In genomic region chr15:50641318-50641717, GRCh38 we compare ENCODE assay signal across 26 cellular contexts. TPM values are rescaled to one million over a fixed set of nuclear protein-coding genes. Genes with fewer than 3 reads are reported as not detected.
DNase-seq lines count a peak whose midpoint lies in the region; ATAC-seq and TF ChIP-seq lines count a peak whose summit lies in the region.
"Had no signal": no experiment of that assay in that cellular context is flagged by ENCODE, and none has a peak within 500 bp of the region (broad histone marks: within the 10 kb centered on the region; RNA-seq: fewer than 3 reads in every experiment).

No MANE protein-coding gene starts in this region.

- peaks cover 54% of the 10 kb centered on the region for H3K79me2 ChIP-seq in Karpas-422 (ENCODE audit: low read length)

- no peak for ATAC-seq in CD8-positive, alpha-beta T cell
- ATAC-seq in activated CD8-positive, alpha-beta T cell treated with anti-CD3 and anti-CD28 coated beads for 36 hours, result no peak
- ATAC-seq: GM23338, HepG2 had no signal

- no peaks in the 10 kb centered on the region for H3K9me3 Mint-ChIP-seq in activated T-cell treated with anti-CD3 and anti-CD28 coated beads, Interleukin-2, amount 50 U/mL, for 24 hours
- no peaks in the 10 kb centered on the region for H3K9me3 Mint-ChIP-seq in CD8-positive, alpha-beta T cell
- H3K9me3 Mint-ChIP-seq in activated CD8-positive, alpha-beta T cell treated with anti-CD3 and anti-CD28 coated beads for 36 hours, result no peaks in the 10 kb centered on the region
- H3K9me3 Mint-ChIP-seq: CD4-positive, alpha-beta memory T cell; GM23338; H9; HFFc6 had no signal

- H3K4me2 ChIP-seq in Karpas-422 (ENCODE audit: low read depth, low read length, poor library complexity, severe bottlenecking), result no peak overlapping the region
- H3K4me2 ChIP-seq: BLaER1, GM23338 had no signal

- no peaks in the 10 kb centered on the region for H3K27me3 ChIP-seq in CD8-positive, alpha-beta T cell (ENCODE audit: insufficient read depth, low read length)
- H3K27me3 ChIP-seq in Karpas-422 (ENCODE audit: low read length), result no peaks in the 10 kb centered on the region
- H3K27me3 ChIP-seq: BLaER1 had no signal

- H3K27me3 Mint-ChIP-seq in activated T-cell treated with anti-CD3 and anti-CD28 coated beads, Interleukin-2, amount 50 U/mL, for 24 hours, result no peaks in the 10 kb centered on the region
- H3K27me3 Mint-ChIP-seq in CD8-positive, alpha-beta T cell (ENCODE audit: low read depth), result no peaks in the 10 kb centered on the region
- H3K27me3 Mint-ChIP-seq in activated CD8-positive, alpha-beta T cell treated with anti-CD3 and anti-CD28 coated beads for 36 hours, result no peaks in the 10 kb centered on the region
- H3K27me3 Mint-ChIP-seq: CD4-positive, alpha-beta memory T cell had no signal

- CTCF ChIA-PET in CD8-positive, alpha-beta T cell (lab: Charles Lee), result no interaction called here
- CTCF ChIA-PET in activated CD8-positive, alpha-beta T cell treated with anti-CD3 and anti-CD28 coated beads for 36 hours (lab: Charles Lee), result interaction anchor here (1.0 kb wide), 1 partner anchor 235 kb away, joined by 3 read pairs; no protein-coding TSS in a partner anchor

- intact Hi-C loops in CD8-positive, alpha-beta T cell (cut with DNase I, micrococcal nuclease), result no loop called here
- intact Hi-C loops in activated CD8-positive, alpha-beta T cell treated with anti-CD3 and anti-CD28 coated beads for 36 hours (cut with micrococcal nuclease), result no loop called here

- H3K4me1 ChIP-seq in CD8-positive, alpha-beta T cell (ENCODE audit: insufficient read depth, low read length), result no peaks in the 10 kb centered on the region
- H3K4me1 ChIP-seq in Karpas-422 (ENCODE audit: low read length), result no peaks in the 10 kb centered on the region
- H3K4me1 ChIP-seq: BLaER1 had no signal

- H3K9me2 ChIP-seq in Karpas-422 (replicated peaks; ENCODE audit: insufficient read depth, low read length), result no peaks in the 10 kb centered on the region

- TF ChIP-seq CTCF in CD8-positive, alpha-beta T cell (IDR thresholded peaks at IDR 0.05), result no peak
- TF ChIP-seq CTCF in activated CD8-positive, alpha-beta T cell treated with anti-CD3 and anti-CD28 coated beads for 36 hours (IDR thresholded peaks at IDR 0.05), result no peak

- no peak for DNase-seq in activated T-cell treated with anti-CD3 and anti-CD28 coated beads, Interleukin-2, amount 50 U/mL, for 24 hours
- DNase-seq in activated T-cell treated with anti-CD3 and anti-CD28 coated beads, Interleukin-2, amount 50 U/mL, for 1 hour, result no peak
- DNase-seq in CD8-positive, alpha-beta T cell, result no peak
- DNase-seq in activated CD8-positive, alpha-beta T cell treated with anti-CD3 and anti-CD28 coated beads for 36 hours, result no peak
- peak; percentile 24 to 73 for DNase-seq in erythroblast (lab: John Stamatoyannopoulos, UW)
- DNase-seq in stimulated activated CD4-positive, alpha-beta T cell treated with anti-CD3 and anti-CD28 coated beads, Interleukin-1b, Interleukin-23, amount 100 ng/mL, for 48 hours, result no peak
- no peak for DNase-seq in Karpas-422
- DNase-seq: Caco-2; CD4-positive, alpha-beta memory T cell; EL; GF-D8; H9; HFFc6; MV-4-11; NCI-H1105; NCI-H1436 treated with DMSO at 0.1 percent for 48 hours; NCI-H187 treated with DMSO at 0.1 percent for 48 hours; NCI-H2171 treated with DMSO at 0.1 percent for 48 hours; NCI-H524 treated with DMSO at 0.1 percent for 48 hours; NCI-H774; NK-92 treated with Interleukin-12 subunit alpha and Interleukin-12 subunit beta, amount 100 ng/mL, for 24 hours; RPMI8226; SHP77 had no signal

- H4K20me1 ChIP-seq in Karpas-422 (ENCODE audit: insufficient read depth, low read depth, low read length), result no peaks in the 10 kb centered on the region

- no peak overlapping the region for H2AFZ ChIP-seq in Karpas-422 (ENCODE audit: low read length)
- H2AFZ ChIP-seq: GM23338 had no signal

- no peak overlapping the region for H3K4me3 ChIP-seq in CD8-positive, alpha-beta T cell (ENCODE audit: low read depth, low read length)
- H3K4me3 ChIP-seq in Karpas-422 (ENCODE audit: low read length), result no peak overlapping the region
- H3K4me3 ChIP-seq: BLaER1, GM23338 had no signal

- no peaks in the 10 kb centered on the region for H3K9me3 ChIP-seq in CD8-positive, alpha-beta T cell (ENCODE audit: low read length)
- no peaks in the 10 kb centered on the region for H3K9me3 ChIP-seq in Karpas-422 (ENCODE audit: low read length)
- H3K9me3 ChIP-seq: BLaER1, Caco-2 had no signal

- peak overlapping the region; percentile 1 for H3K27ac Mint-ChIP-seq in activated T-cell treated with anti-CD3 and anti-CD28 coated beads, Interleukin-2, amount 50 U/mL, for 24 hours
- peak overlapping the region; percentile 42 for H3K27ac Mint-ChIP-seq in CD8-positive, alpha-beta T cell
- peak overlapping the region; percentile 14 for H3K27ac Mint-ChIP-seq in activated CD8-positive, alpha-beta T cell treated with anti-CD3 and anti-CD28 coated beads for 36 hours
- H3K27ac Mint-ChIP-seq: GM23338, H9, HFFc6 had no signal

- H3K9ac ChIP-seq in Karpas-422 (ENCODE audit: low read length), result no peak overlapping the region
- H3K9ac ChIP-seq: BLaER1 had no signal

- no peaks in the 10 kb centered on the region for H3K4me1 Mint-ChIP-seq in activated T-cell treated with anti-CD3 and anti-CD28 coated beads, Interleukin-2, amount 50 U/mL, for 24 hours (ENCODE audit: low read depth)
- peaks cover 5% of the 10 kb centered on the region for H3K4me1 Mint-ChIP-seq in CD8-positive, alpha-beta T cell (ENCODE audit: low read depth)
- peaks cover 11% of the 10 kb centered on the region for H3K4me1 Mint-ChIP-seq in activated CD8-positive, alpha-beta T cell treated with anti-CD3 and anti-CD28 coated beads for 36 hours (ENCODE audit: low read depth)
- H3K4me1 Mint-ChIP-seq: GM23338, H9 had no signal

- peaks cover 11% of the 10 kb centered on the region for H3K36me3 ChIP-seq in CD8-positive, alpha-beta T cell (ENCODE audit: insufficient read depth, low read length)
- peaks cover 28% of the 10 kb centered on the region; the same call in 1 of the 2 replicates for H3K36me3 ChIP-seq in Karpas-422 (ENCODE audit: insufficient read depth, low read length)

- peaks cover 85% of the 10 kb centered on the region for H3K36me3 Mint-ChIP-seq in activated T-cell treated with anti-CD3 and anti-CD28 coated beads, Interleukin-2, amount 50 U/mL, for 24 hours (ENCODE audit: low read depth)
- peaks cover 75% of the 10 kb centered on the region for H3K36me3 Mint-ChIP-seq in CD8-positive, alpha-beta T cell
- H3K36me3 Mint-ChIP-seq in activated CD8-positive, alpha-beta T cell treated with anti-CD3 and anti-CD28 coated beads for 36 hours (ENCODE audit: low read depth), result peaks cover 47% of the 10 kb centered on the region

- no peak for TF ChIP-seq POLR2A in erythroblast (IDR thresholded peaks at IDR 0.05; ENCODE audit: low read length)

- H3K27ac ChIP-seq in CD8-positive, alpha-beta T cell (ENCODE audit: low read depth, low read length), result no peak overlapping the region
- no peak overlapping the region for H3K27ac ChIP-seq in Karpas-422 (ENCODE audit: low read length)
- H3K27ac ChIP-seq: BLaER1 had no signal

- POLR2A ChIA-PET in CD8-positive, alpha-beta T cell (lab: Charles Lee), result interaction anchor here (0.6 kb wide), 1 partner anchor 99 kb away, joined by 4 read pairs; no protein-coding TSS in a partner anchor
- POLR2A ChIA-PET in activated CD8-positive, alpha-beta T cell treated with anti-CD3 and anti-CD28 coated beads for 36 hours (lab: Charles Lee), result no interaction called here

- H3K4me3 Mint-ChIP-seq in activated T-cell treated with anti-CD3 and anti-CD28 coated beads, Interleukin-2, amount 50 U/mL, for 24 hours, result no peak overlapping the region
- no peak overlapping the region for H3K4me3 Mint-ChIP-seq in CD8-positive, alpha-beta T cell
- no peak overlapping the region for H3K4me3 Mint-ChIP-seq in activated CD8-positive, alpha-beta T cell treated with anti-CD3 and anti-CD28 coated beads for 36 hours
- H3K4me3 Mint-ChIP-seq: CD4-positive, alpha-beta memory T cell; GM23338; H9; HFFc6 had no signal

RNA-seq across cellular contexts. Expression of gene TRPM7, which starts 45.3 kb away (rescaled TPM):
- total RNA-seq in CD8-positive, alpha-beta T cell, result 10 to 100 TPM; 29.5 to 30.3 TPM
- total RNA-seq in activated CD8-positive, alpha-beta T cell treated with anti-CD3 and anti-CD28 coated beads for 36 hours, result 10 to 100 TPM; 38.2 to 38.8 TPM
- 39.0 and 64.6 TPM in 2 replicates for total RNA-seq in Karpas-422 (2014; rRNA removed; shearing (Covaris generic); ENCODE audit: low replicate concordance)

Comparison
In these comparisons a context has a peak if more than half of its experiments do, and no peak if none do; other contexts are left out.
1. DNase-seq: peak in erythroblast (2 of 2); none in activated T-cell treated with anti-CD3 and anti-CD28 coated beads, Interleukin-2, amount 50 U/mL, for 24 hours (single experiment), activated T-cell treated with anti-CD3 and anti-CD28 coated beads, Interleukin-2, amount 50 U/mL, for 1 hour (single experiment), CD8-positive, alpha-beta T cell (0 of 7), activated CD8-positive, alpha-beta T cell treated with anti-CD3 and anti-CD28 coated beads for 36 hours (single experiment), stimulated activated CD4-positive, alpha-beta T cell treated with anti-CD3 and anti-CD28 coated beads, Interleukin-1b, Interleukin-23, amount 100 ng/mL, for 48 hours (single experiment) and Karpas-422 (single experiment).
2. Peak in every context shown above with its lines, with median percentiles within 50 percentile points of each other: H3K27ac Mint-ChIP-seq.